ENCODE assay signal across 11 cellular contexts in genomic region chr5:172683696-172684464, GRCh38. TPM values are rescaled to one million over a fixed set of nuclear protein-coding genes. Genes with fewer than 3 reads are reported as not detected.
A peak's percentile ranks its signal among the peaks of the same experiment; 100 is the strongest.
DNase-seq lines count a peak whose midpoint lies in the region; ATAC-seq lines count a peak whose summit lies in the region.
"Had no signal": no experiment of that assay in that cellular context is flagged by ENCODE, and none has a peak within 500 bp of the region (broad histone marks: within the 10 kb centered on the region; RNA-seq: fewer than 3 reads in every experiment).

No MANE protein-coding gene starts in this region.

- peaks cover 23% of the 10 kb centered on the region for H3K27me3 ChIP-seq in HUES6 (ENCODE audit: control insufficient read depth, insufficient read depth, low read length)
- peaks cover 25% of the 10 kb centered on the region for H3K27me3 ChIP-seq in iPS-20b (ENCODE audit: insufficient read depth, low read length)
- H3K27me3 ChIP-seq: adrenal gland had no signal

- peak overlapping the region; percentile 65 for H3K4me3 Mint-ChIP-seq in activated T-cell treated with anti-CD3 and anti-CD28 coated beads, Interleukin-2, amount 50 U/mL, for 4 hours

- H3K9ac ChIP-seq in HUES6 (ENCODE audit: low read length) (no peak overlapping the region), iPS-20b (ENCODE audit: low read depth, low read length) (no peak overlapping the region)

- H3K36me3 Mint-ChIP-seq in activated T-cell treated with anti-CD3 and anti-CD28 coated beads, Interleukin-2, amount 50 U/mL, for 4 hours (ENCODE audit: insufficient read depth): no peaks in the 10 kb centered on the region

- H3K4me1 ChIP-seq in HUES6 (ENCODE audit: control insufficient read depth, insufficient read depth, low read length) (peaks cover 13% of the 10 kb centered on the region; the same call in 1 of the 2 replicates), iPS-20b (ENCODE audit: insufficient read depth, low read length) (no peaks in the 10 kb centered on the region)

- no peaks in the 10 kb centered on the region for H3K36me3 ChIP-seq in HUES6 (ENCODE audit: control insufficient read depth, insufficient read depth, low read length)
- H3K36me3 ChIP-seq in iPS-20b (ENCODE audit: insufficient read depth, low read depth, low read length): no peaks in the 10 kb centered on the region

- peaks cover 14% of the 10 kb centered on the region for H3K4me1 Mint-ChIP-seq in activated T-cell treated with anti-CD3 and anti-CD28 coated beads, Interleukin-2, amount 50 U/mL, for 4 hours (ENCODE audit: low read depth)

- ATAC-seq in activated T-cell treated with anti-CD3 and anti-CD28 coated beads, Interleukin-2, amount 50 U/mL, for 4 hours: peak; percentile 74 to 89
- ATAC-seq in GM18502 (IDR thresholded peaks at IDR 0.05; ENCODE audit: poor library complexity, unreplicated experiment) (no peak), HG03442 (IDR thresholded peaks at IDR 0.05; ENCODE audit: unreplicated experiment) (no peak)

- DNase-seq in activated T-cell treated with anti-CD3 and anti-CD28 coated beads, Interleukin-2, amount 50 U/mL, for 4 hours: peak; percentile 36
- DNase-seq in stimulated activated CD4-positive, alpha-beta T cell treated with anti-CD3 and anti-CD28 coated beads, TNF-alpha, amount 100 ng/mL, for 24 hours (ENCODE audit: low read depth in 3 of 3): peak; percentile 27 to 62 (median 33)
- DNase-seq in D341Med (ENCODE audit: low spot score) (no peak), NCI-H748 (lab: John Stamatoyannopoulos, UW; ENCODE audit: unreplicated experiment) (no peak)
- DNase-seq: adrenal gland, DMS79, NCI-H2081 had no signal

- H3K9me3 ChIP-seq in HUES6 (ENCODE audit: control insufficient read depth, insufficient read depth, low read depth, low read length): no peaks in the 10 kb centered on the region
- H3K9me3 ChIP-seq in iPS-20b (ENCODE audit: insufficient read depth, low read depth, low read length): no peaks in the 10 kb centered on the region
- H3K9me3 ChIP-seq: adrenal gland had no signal

- H3K4me3 ChIP-seq in HUES6 (ENCODE audit: low read depth, low read length): peak overlapping the region; percentile 51; the same call in 1 of the 2 replicates
- H3K4me3 ChIP-seq in iPS-20b (ENCODE audit: low read length): peak overlapping the region; percentile 56; the same call in 1 of the 2 replicates
- H3K4me3 ChIP-seq: adrenal gland had no signal

- H3K27ac ChIP-seq in HUES6 (ENCODE audit: low read depth, low read length) (no peak overlapping the region), iPS-20b (ENCODE audit: low read length) (no peak overlapping the region)

- no peaks in the 10 kb centered on the region for H3K9me3 Mint-ChIP-seq in activated T-cell treated with anti-CD3 and anti-CD28 coated beads, Interleukin-2, amount 50 U/mL, for 4 hours

- peaks cover 6% of the 10 kb centered on the region for H3K27me3 Mint-ChIP-seq in activated T-cell treated with anti-CD3 and anti-CD28 coated beads, Interleukin-2, amount 50 U/mL, for 4 hours (ENCODE audit: low read depth)

RNA-seq across cellular contexts. Expression of gene NEURL1B, which starts 42.8 kb away (rescaled TPM):
- under 1 TPM; 0.03 to 0.13 (median 0.05) TPM for total RNA-seq in activated T-cell treated with anti-CD3 and anti-CD28 coated beads, Interleukin-2, amount 50 U/mL, for 4 hours

Comparison
In these comparisons a context has a peak if more than half of its experiments do, and no peak if none do; other contexts are left out.
1. ATAC-seq: peak in activated T-cell treated with anti-CD3 and anti-CD28 coated beads, Interleukin-2, amount 50 U/mL, for 4 hours (2 of 2); none in GM18502 (single experiment) and HG03442 (single experiment).
2. DNase-seq: peak in activated T-cell treated with anti-CD3 and anti-CD28 coated beads, Interleukin-2, amount 50 U/mL, for 4 hours (single experiment) and stimulated activated CD4-positive, alpha-beta T cell treated with anti-CD3 and anti-CD28 coated beads, TNF-alpha, amount 100 ng/mL, for 24 hours (3 of 3); none in D341Med (single experiment) and NCI-H748 (single experiment).